Comparison of ENCODE assay signal across 1 cellular context in the genomic region with DNA sequence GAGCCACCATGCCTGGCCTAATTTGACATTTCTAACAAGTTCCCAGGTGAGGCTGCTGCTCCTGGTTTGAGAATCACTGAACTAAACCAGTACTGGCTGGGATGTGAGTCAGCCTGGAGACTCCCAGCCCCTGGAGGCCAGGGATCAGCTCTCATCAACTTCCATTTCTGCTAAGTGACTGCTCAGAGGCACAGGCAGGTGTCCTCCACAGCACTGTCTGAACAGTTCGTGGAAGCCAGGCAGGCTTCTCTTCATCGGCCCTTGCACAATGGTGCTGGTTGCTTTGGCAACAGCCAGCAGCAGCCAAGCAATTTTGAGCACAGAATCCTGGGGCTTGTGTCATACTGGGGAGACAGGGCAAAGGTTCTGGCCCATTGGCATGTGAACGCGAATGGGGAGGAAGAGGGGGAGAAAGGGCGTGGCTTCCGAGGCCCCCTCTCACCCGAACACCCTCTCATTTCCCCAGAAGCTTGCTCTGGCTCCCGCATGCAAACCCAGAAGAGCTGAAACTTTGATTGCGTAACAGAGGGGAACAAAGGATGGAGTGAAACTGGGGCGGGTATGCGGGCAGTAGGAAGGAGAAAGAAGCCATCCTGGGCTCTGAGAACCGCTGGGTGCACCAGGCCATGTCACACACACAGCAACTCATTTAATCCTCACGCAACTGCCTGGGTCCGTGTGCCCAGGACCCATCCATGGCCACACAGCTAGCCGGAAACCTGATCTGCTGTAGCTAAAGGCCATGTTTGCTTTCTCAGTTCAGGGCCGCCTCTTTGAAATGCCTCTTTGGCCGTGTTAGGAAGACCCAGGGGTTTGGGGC.
TF ChIP-seq lines count a peak whose summit lies in the region.

No MANE protein-coding gene starts in this region.

TF ChIP-seq in HepG2, 621 proteins besides CTCF, POLR2A, EP300 and RAD21 (continues in another document):
- TF ChIP-seq, protein P1, sequence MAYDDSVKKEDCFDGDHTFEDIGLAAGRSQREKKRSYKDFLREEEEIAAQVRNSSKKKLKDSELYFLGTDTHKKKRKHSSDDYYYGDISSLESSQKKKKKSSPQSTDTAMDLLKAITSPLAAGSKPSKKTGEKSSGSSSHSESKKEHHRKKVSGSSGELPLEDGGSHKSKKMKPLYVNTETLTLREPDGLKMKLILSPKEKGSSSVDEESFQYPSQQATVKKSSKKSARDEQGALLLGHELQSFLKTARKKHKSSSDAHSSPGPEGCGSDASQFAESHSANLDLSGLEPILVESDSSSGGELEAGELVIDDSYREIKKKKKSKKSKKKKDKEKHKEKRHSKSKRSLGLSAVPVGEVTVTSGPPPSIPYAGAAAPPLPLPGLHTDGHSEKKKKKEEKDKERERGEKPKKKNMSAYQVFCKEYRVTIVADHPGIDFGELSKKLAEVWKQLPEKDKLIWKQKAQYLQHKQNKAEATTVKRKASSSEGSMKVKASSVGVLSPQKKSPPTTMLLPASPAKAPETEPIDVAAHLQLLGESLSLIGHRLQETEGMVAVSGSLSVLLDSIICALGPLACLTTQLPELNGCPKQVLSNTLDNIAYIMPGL (CRISPR knock-in tag; IDR thresholded peaks at IDR 0.05; ENCODE audit: borderline replicate concordance in 1 of 2, low read depth in 1 of 2): peak in 1 of 2 experiments; percentile 48; a peak in 2 of 4 replicates
- TF ChIP-seq CCAR2 (optimal IDR thresholded peaks at IDR 0.05; ENCODE audit: low read depth, low read length) (peak; percentile 83), ESRRA (CRISPR knock-in tag; IDR thresholded peaks at IDR 0.05; ENCODE audit: low read depth) (0 out of 2 replicates have a peak, but pooled peaks have one; percentile 23), ZNF160 (CRISPR knock-in tag; IDR thresholded peaks at IDR 0.05) (0 out of 2 replicates have a peak, but pooled peaks have one; percentile 27), ZNF670 (CRISPR knock-in tag; IDR thresholded peaks at IDR 0.05; ENCODE audit: borderline replicate concordance) (peak; percentile 89), ZNF24 (IDR thresholded peaks at IDR 0.05) (0 out of 2 replicates have a peak, but pooled peaks have one; percentile 57), PITX1 (CRISPR knock-in tag; IDR thresholded peaks at IDR 0.05) (peak; percentile 69), SOX6 (IDR thresholded peaks at IDR 0.05) (no peak), SOX6 (CRISPR knock-in tag; IDR thresholded peaks at IDR 0.05) (peak; percentile 96), NFYB (CRISPR knock-in tag; IDR thresholded peaks at IDR 0.05) (no peak), ZFX (CRISPR knock-in tag; IDR thresholded peaks at IDR 0.05; ENCODE audit: low read depth) (peak; percentile 72), ZEB1 (IDR thresholded peaks at IDR 0.05; ENCODE audit: insufficient replicate concordance, low read depth) (peak; percentile 76), TGIF2 (CRISPR knock-in tag; IDR thresholded peaks at IDR 0.05) (peak; percentile 80), CHCHD3 (CRISPR knock-in tag; IDR thresholded peaks at IDR 0.05) (no peak), ZNF761 (CRISPR knock-in tag; conservative IDR thresholded peaks at IDR 0.05) (no peak; the same call in 1 of the 2 replicates), RBFOX2 (IDR thresholded peaks at IDR 0.05; ENCODE audit: low read depth, low read length) (no peak), KLF16 (CRISPR knock-in tag; IDR thresholded peaks at IDR 0.05) (peak in 1 of 2 experiments; percentile 78; a peak in 1 of 4 replicates), ZBTB8A (CRISPR knock-in tag; IDR thresholded peaks at IDR 0.05; ENCODE audit: borderline replicate concordance, low read depth) (no peak), FOXM1 (CRISPR knock-in tag; IDR thresholded peaks at IDR 0.05) (no peak), DPF2 (CRISPR knock-in tag; IDR thresholded peaks at IDR 0.05; ENCODE audit: borderline replicate concordance, low read depth) (peak; percentile 81), BRD4 (CRISPR knock-in tag; IDR thresholded peaks at IDR 0.05) (0 out of 2 replicates have a peak, but pooled peaks have one; percentile 51), ZNF501 (CRISPR knock-in tag; IDR thresholded peaks at IDR 0.05) (peak; percentile 37), PRPF4 (IDR thresholded peaks at IDR 0.05; ENCODE audit: low read depth, low read length, poor library complexity, severe bottlenecking) (no peak), ZNF790 (CRISPR knock-in tag; IDR thresholded peaks at IDR 0.05; ENCODE audit: borderline replicate concordance) (no peak), ZNF30 (CRISPR knock-in tag; IDR thresholded peaks at IDR 0.05) (no peak), RAD51 (IDR thresholded peaks at IDR 0.05; ENCODE audit: borderline replicate concordance) (no peak)
- TF ChIP-seq, protein P2, sequence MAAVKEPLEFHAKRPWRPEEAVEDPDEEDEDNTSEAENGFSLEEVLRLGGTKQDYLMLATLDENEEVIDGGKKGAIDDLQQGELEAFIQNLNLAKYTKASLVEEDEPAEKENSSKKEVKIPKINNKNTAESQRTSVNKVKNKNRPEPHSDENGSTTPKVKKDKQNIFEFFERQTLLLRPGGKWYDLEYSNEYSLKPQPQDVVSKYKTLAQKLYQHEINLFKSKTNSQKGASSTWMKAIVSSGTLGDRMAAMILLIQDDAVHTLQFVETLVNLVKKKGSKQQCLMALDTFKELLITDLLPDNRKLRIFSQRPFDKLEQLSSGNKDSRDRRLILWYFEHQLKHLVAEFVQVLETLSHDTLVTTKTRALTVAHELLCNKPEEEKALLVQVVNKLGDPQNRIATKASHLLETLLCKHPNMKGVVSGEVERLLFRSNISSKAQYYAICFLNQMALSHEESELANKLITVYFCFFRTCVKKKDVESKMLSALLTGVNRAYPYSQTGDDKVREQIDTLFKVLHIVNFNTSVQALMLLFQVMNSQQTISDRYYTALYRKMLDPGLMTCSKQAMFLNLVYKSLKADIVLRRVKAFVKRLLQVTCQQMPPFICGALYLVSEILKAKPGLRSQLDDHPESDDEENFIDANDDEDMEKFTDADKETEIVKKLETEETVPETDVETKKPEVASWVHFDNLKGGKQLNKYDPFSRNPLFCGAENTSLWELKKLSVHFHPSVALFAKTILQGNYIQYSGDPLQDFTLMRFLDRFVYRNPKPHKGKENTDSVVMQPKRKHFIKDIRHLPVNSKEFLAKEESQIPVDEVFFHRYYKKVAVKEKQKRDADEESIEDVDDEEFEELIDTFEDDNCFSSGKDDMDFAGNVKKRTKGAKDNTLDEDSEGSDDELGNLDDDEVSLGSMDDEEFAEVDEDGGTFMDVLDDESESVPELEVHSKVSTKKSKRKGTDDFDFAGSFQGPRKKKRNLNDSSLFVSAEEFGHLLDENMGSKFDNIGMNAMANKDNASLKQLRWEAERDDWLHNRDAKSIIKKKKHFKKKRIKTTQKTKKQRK (IDR thresholded peaks at IDR 0.05; ENCODE audit: low read length): no peak
- TF ChIP-seq, protein P3, sequence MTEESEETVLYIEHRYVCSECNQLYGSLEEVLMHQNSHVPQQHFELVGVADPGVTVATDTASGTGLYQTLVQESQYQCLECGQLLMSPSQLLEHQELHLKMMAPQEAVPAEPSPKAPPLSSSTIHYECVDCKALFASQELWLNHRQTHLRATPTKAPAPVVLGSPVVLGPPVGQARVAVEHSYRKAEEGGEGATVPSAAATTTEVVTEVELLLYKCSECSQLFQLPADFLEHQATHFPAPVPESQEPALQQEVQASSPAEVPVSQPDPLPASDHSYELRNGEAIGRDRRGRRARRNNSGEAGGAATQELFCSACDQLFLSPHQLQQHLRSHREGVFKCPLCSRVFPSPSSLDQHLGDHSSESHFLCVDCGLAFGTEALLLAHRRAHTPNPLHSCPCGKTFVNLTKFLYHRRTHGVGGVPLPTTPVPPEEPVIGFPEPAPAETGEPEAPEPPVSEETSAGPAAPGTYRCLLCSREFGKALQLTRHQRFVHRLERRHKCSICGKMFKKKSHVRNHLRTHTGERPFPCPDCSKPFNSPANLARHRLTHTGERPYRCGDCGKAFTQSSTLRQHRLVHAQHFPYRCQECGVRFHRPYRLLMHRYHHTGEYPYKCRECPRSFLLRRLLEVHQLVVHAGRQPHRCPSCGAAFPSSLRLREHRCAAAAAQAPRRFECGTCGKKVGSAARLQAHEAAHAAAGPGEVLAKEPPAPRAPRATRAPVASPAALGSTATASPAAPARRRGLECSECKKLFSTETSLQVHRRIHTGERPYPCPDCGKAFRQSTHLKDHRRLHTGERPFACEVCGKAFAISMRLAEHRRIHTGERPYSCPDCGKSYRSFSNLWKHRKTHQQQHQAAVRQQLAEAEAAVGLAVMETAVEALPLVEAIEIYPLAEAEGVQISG (CRISPR knock-in tag; IDR thresholded peaks at IDR 0.05): peak; percentile 57
- TF ChIP-seq, protein P4, sequence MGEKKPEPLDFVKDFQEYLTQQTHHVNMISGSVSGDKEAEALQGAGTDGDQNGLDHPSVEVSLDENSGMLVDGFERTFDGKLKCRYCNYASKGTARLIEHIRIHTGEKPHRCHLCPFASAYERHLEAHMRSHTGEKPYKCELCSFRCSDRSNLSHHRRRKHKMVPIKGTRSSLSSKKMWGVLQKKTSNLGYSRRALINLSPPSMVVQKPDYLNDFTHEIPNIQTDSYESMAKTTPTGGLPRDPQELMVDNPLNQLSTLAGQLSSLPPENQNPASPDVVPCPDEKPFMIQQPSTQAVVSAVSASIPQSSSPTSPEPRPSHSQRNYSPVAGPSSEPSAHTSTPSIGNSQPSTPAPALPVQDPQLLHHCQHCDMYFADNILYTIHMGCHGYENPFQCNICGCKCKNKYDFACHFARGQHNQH (CRISPR knock-in tag; IDR thresholded peaks at IDR 0.05): peak; percentile 90
- TF ChIP-seq, protein P5, sequence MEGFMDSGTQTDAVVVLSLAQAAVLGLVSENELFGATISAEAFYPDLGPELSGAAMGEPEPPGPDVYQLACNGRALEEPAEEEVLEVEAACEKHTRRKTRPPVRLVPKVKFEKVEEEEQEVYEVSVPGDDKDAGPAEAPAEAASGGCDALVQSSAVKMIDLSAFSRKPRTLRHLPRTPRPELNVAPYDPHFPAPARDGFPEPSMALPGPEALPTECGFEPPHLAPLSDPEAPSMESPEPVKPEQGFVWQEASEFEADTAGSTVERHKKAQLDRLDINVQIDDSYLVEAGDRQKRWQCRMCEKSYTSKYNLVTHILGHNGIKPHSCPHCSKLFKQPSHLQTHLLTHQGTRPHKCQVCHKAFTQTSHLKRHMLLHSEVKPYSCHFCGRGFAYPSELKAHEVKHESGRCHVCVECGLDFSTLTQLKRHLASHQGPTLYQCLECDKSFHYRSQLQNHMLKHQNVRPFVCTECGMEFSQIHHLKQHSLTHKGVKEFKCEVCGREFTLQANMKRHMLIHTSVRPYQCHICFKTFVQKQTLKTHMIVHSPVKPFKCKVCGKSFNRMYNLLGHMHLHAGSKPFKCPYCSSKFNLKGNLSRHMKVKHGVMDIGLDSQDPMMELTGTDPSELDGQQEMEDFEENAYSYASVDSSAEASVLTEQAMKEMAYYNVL (CRISPR knock-in tag; IDR thresholded peaks at IDR 0.05; ENCODE audit: borderline replicate concordance): peak; percentile 98
- TF ChIP-seq, protein P6, sequence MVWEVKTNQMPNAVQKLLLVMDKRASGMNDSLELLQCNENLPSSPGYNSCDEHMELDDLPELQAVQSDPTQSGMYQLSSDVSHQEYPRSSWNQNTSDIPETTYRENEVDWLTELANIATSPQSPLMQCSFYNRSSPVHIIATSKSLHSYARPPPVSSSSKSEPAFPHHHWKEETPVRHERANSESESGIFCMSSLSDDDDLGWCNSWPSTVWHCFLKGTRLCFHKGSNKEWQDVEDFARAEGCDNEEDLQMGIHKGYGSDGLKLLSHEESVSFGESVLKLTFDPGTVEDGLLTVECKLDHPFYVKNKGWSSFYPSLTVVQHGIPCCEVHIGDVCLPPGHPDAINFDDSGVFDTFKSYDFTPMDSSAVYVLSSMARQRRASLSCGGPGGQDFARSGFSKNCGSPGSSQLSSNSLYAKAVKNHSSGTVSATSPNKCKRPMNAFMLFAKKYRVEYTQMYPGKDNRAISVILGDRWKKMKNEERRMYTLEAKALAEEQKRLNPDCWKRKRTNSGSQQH (CRISPR knock-in tag; IDR thresholded peaks at IDR 0.05; ENCODE audit: low read depth): no peak
- TF ChIP-seq, protein P7, sequence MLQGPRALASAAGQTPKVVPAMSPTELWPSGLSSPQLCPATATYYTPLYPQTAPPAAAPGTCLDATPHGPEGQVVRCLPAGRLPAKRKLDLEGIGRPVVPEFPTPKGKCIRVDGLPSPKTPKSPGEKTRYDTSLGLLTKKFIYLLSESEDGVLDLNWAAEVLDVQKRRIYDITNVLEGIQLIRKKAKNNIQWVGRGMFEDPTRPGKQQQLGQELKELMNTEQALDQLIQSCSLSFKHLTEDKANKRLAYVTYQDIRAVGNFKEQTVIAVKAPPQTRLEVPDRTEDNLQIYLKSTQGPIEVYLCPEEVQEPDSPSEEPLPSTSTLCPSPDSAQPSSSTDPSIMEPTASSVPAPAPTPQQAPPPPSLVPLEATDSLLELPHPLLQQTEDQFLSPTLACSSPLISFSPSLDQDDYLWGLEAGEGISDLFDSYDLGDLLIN (CRISPR knock-in tag; IDR thresholded peaks at IDR 0.05; ENCODE audit: borderline replicate concordance): no peak
- TF ChIP-seq, protein P8, sequence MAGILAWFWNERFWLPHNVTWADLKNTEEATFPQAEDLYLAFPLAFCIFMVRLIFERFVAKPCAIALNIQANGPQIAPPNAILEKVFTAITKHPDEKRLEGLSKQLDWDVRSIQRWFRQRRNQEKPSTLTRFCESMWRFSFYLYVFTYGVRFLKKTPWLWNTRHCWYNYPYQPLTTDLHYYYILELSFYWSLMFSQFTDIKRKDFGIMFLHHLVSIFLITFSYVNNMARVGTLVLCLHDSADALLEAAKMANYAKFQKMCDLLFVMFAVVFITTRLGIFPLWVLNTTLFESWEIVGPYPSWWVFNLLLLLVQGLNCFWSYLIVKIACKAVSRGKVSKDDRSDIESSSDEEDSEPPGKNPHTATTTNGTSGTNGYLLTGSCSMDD (CRISPR knock-in tag; IDR thresholded peaks at IDR 0.05): no peak
- TF ChIP-seq, protein P9, sequence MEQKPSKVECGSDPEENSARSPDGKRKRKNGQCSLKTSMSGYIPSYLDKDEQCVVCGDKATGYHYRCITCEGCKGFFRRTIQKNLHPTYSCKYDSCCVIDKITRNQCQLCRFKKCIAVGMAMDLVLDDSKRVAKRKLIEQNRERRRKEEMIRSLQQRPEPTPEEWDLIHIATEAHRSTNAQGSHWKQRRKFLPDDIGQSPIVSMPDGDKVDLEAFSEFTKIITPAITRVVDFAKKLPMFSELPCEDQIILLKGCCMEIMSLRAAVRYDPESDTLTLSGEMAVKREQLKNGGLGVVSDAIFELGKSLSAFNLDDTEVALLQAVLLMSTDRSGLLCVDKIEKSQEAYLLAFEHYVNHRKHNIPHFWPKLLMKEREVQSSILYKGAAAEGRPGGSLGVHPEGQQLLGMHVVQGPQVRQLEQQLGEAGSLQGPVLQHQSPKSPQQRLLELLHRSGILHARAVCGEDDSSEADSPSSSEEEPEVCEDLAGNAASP (CRISPR knock-in tag; IDR thresholded peaks at IDR 0.05; ENCODE audit: borderline replicate concordance): peak; percentile 15; the same call in 1 of the 2 replicates
